Comparison of ENCODE assay signal across 1 cellular context in the genomic region with DNA sequence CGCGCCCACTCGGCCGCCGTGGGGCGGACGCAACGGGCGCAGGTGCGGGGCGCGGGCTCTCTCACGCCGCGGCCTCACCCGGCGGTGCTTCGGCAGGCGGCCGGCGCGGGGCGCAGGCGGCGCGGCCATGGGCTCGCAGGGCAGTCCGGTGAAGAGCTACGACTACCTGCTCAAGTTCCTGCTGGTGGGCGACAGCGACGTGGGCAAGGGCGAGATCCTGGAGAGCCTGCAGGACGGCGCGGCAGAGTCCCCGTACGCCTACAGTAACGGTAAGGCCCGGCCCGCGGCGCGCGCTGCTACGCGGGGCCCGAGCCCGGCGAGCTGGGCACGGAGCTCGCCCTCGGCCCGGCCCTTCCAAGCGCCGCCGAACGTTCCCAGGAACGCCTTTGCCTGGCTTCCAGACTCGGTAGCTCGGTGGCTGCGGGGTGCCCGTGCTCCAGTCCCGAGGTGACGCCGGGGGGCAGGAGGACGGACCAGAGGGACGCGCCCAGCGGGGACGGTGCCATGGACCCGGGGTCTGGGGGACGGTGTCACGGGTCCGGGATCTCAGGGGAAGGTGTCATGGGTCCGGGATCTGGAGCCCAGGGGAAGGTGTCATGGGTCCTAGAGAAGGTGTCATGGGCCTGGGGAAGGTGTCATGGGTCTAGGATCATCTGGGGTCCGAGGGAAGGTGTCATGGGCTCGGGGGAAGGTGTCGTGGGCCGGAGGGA.
TF ChIP-seq lines count a peak whose summit lies in the region.

No MANE protein-coding gene starts in this region.

TF ChIP-seq in K562, 482 proteins besides CTCF, POLR2A, EP300 and RAD21 (continued from another document and continues in another):
- TF ChIP-seq, protein P1, sequence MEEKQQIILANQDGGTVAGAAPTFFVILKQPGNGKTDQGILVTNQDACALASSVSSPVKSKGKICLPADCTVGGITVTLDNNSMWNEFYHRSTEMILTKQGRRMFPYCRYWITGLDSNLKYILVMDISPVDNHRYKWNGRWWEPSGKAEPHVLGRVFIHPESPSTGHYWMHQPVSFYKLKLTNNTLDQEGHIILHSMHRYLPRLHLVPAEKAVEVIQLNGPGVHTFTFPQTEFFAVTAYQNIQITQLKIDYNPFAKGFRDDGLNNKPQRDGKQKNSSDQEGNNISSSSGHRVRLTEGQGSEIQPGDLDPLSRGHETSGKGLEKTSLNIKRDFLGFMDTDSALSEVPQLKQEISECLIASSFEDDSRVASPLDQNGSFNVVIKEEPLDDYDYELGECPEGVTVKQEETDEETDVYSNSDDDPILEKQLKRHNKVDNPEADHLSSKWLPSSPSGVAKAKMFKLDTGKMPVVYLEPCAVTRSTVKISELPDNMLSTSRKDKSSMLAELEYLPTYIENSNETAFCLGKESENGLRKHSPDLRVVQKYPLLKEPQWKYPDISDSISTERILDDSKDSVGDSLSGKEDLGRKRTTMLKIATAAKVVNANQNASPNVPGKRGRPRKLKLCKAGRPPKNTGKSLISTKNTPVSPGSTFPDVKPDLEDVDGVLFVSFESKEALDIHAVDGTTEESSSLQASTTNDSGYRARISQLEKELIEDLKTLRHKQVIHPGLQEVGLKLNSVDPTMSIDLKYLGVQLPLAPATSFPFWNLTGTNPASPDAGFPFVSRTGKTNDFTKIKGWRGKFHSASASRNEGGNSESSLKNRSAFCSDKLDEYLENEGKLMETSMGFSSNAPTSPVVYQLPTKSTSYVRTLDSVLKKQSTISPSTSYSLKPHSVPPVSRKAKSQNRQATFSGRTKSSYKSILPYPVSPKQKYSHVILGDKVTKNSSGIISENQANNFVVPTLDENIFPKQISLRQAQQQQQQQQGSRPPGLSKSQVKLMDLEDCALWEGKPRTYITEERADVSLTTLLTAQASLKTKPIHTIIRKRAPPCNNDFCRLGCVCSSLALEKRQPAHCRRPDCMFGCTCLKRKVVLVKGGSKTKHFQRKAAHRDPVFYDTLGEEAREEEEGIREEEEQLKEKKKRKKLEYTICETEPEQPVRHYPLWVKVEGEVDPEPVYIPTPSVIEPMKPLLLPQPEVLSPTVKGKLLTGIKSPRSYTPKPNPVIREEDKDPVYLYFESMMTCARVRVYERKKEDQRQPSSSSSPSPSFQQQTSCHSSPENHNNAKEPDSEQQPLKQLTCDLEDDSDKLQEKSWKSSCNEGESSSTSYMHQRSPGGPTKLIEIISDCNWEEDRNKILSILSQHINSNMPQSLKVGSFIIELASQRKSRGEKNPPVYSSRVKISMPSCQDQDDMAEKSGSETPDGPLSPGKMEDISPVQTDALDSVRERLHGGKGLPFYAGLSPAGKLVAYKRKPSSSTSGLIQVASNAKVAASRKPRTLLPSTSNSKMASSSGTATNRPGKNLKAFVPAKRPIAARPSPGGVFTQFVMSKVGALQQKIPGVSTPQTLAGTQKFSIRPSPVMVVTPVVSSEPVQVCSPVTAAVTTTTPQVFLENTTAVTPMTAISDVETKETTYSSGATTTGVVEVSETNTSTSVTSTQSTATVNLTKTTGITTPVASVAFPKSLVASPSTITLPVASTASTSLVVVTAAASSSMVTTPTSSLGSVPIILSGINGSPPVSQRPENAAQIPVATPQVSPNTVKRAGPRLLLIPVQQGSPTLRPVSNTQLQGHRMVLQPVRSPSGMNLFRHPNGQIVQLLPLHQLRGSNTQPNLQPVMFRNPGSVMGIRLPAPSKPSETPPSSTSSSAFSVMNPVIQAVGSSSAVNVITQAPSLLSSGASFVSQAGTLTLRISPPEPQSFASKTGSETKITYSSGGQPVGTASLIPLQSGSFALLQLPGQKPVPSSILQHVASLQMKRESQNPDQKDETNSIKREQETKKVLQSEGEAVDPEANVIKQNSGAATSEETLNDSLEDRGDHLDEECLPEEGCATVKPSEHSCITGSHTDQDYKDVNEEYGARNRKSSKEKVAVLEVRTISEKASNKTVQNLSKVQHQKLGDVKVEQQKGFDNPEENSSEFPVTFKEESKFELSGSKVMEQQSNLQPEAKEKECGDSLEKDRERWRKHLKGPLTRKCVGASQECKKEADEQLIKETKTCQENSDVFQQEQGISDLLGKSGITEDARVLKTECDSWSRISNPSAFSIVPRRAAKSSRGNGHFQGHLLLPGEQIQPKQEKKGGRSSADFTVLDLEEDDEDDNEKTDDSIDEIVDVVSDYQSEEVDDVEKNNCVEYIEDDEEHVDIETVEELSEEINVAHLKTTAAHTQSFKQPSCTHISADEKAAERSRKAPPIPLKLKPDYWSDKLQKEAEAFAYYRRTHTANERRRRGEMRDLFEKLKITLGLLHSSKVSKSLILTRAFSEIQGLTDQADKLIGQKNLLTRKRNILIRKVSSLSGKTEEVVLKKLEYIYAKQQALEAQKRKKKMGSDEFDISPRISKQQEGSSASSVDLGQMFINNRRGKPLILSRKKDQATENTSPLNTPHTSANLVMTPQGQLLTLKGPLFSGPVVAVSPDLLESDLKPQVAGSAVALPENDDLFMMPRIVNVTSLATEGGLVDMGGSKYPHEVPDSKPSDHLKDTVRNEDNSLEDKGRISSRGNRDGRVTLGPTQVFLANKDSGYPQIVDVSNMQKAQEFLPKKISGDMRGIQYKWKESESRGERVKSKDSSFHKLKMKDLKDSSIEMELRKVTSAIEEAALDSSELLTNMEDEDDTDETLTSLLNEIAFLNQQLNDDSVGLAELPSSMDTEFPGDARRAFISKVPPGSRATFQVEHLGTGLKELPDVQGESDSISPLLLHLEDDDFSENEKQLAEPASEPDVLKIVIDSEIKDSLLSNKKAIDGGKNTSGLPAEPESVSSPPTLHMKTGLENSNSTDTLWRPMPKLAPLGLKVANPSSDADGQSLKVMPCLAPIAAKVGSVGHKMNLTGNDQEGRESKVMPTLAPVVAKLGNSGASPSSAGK (IDR thresholded peaks at IDR 0.05) = no peak
- TF ChIP-seq ZNF76 (CRISPR knock-in tag; IDR thresholded peaks at IDR 0.05; ENCODE audit: borderline replicate concordance) = no peak
- TF ChIP-seq ZFX (CRISPR knock-in tag; IDR thresholded peaks at IDR 0.05) = peak; percentile 79
- TF ChIP-seq, protein P2, sequence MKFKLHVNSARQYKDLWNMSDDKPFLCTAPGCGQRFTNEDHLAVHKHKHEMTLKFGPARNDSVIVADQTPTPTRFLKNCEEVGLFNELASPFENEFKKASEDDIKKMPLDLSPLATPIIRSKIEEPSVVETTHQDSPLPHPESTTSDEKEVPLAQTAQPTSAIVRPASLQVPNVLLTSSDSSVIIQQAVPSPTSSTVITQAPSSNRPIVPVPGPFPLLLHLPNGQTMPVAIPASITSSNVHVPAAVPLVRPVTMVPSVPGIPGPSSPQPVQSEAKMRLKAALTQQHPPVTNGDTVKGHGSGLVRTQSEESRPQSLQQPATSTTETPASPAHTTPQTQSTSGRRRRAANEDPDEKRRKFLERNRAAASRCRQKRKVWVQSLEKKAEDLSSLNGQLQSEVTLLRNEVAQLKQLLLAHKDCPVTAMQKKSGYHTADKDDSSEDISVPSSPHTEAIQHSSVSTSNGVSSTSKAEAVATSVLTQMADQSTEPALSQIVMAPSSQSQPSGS (CRISPR knock-in tag; IDR thresholded peaks at IDR 0.05) = no peak
- no peak for TF ChIP-seq THRAP3 (IDR thresholded peaks at IDR 0.05; ENCODE audit: borderline replicate concordance)
- TF ChIP-seq ZNF23 (CRISPR knock-in tag; IDR thresholded peaks at IDR 0.05) = no peak
- TF ChIP-seq ZKSCAN3 (CRISPR knock-in tag; IDR thresholded peaks at IDR 0.05) = no peak
- TF ChIP-seq MECOM (CRISPR knock-in tag; IDR thresholded peaks at IDR 0.05) = no peak
- TF ChIP-seq ZNF174 (CRISPR knock-in tag; IDR thresholded peaks at IDR 0.05) = no peak
- TF ChIP-seq, protein P3, sequence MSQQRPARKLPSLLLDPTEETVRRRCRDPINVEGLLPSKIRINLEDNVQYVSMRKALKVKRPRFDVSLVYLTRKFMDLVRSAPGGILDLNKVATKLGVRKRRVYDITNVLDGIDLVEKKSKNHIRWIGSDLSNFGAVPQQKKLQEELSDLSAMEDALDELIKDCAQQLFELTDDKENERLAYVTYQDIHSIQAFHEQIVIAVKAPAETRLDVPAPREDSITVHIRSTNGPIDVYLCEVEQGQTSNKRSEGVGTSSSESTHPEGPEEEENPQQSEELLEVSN (IDR thresholded peaks at IDR 0.05; ENCODE audit: borderline replicate concordance in 1 of 2, extremely low read depth in 1 of 2, insufficient read depth in 1 of 2, insufficient read length in 1 of 2, low read depth in 1 of 2, low read length in 1 of 2, poor library complexity in 1 of 2, severe bottlenecking in 1 of 2) = peak in 1 of 2 experiments; percentile 24
- no peak for TF ChIP-seq ZNF668 (CRISPR knock-in tag; IDR thresholded peaks at IDR 0.05)
- TF ChIP-seq E2F5 (CRISPR knock-in tag; IDR thresholded peaks at IDR 0.05) = peak; percentile 81; the same call in 1 of the 2 replicates
- no peak for TF ChIP-seq SRF (CRISPR knock-in tag; IDR thresholded peaks at IDR 0.05)
- TF ChIP-seq PHF21A (IDR thresholded peaks at IDR 0.05; ENCODE audit: borderline replicate concordance, low read depth) = no peak
- no peak for TF ChIP-seq HSF4 (CRISPR knock-in tag; IDR thresholded peaks at IDR 0.05; ENCODE audit: borderline replicate concordance)
- no peak for TF ChIP-seq ZEB2 (IDR thresholded peaks at IDR 0.05)
- no peak for TF ChIP-seq HMG20A (CRISPR knock-in tag; conservative IDR thresholded peaks at IDR 0.05)
- peak; percentile 37 for TF ChIP-seq L3MBTL2 (IDR thresholded peaks at IDR 0.05)
- TF ChIP-seq NCOA6 (IDR thresholded peaks at IDR 0.05) = no peak
- TF ChIP-seq THRB (CRISPR knock-in tag; conservative IDR thresholded peaks at IDR 0.05) = no peak
- TF ChIP-seq PTRF (tag; IDR thresholded peaks at IDR 0.05) = no peak
- TF ChIP-seq, protein P4, sequence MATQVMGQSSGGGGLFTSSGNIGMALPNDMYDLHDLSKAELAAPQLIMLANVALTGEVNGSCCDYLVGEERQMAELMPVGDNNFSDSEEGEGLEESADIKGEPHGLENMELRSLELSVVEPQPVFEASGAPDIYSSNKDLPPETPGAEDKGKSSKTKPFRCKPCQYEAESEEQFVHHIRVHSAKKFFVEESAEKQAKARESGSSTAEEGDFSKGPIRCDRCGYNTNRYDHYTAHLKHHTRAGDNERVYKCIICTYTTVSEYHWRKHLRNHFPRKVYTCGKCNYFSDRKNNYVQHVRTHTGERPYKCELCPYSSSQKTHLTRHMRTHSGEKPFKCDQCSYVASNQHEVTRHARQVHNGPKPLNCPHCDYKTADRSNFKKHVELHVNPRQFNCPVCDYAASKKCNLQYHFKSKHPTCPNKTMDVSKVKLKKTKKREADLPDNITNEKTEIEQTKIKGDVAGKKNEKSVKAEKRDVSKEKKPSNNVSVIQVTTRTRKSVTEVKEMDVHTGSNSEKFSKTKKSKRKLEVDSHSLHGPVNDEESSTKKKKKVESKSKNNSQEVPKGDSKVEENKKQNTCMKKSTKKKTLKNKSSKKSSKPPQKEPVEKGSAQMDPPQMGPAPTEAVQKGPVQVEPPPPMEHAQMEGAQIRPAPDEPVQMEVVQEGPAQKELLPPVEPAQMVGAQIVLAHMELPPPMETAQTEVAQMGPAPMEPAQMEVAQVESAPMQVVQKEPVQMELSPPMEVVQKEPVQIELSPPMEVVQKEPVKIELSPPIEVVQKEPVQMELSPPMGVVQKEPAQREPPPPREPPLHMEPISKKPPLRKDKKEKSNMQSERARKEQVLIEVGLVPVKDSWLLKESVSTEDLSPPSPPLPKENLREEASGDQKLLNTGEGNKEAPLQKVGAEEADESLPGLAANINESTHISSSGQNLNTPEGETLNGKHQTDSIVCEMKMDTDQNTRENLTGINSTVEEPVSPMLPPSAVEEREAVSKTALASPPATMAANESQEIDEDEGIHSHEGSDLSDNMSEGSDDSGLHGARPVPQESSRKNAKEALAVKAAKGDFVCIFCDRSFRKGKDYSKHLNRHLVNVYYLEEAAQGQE (CRISPR knock-in tag; IDR thresholded peaks at IDR 0.05; ENCODE audit: low read depth) = peak; percentile 72
- peak; percentile 73 for TF ChIP-seq NR2C2 (CRISPR knock-in tag; IDR thresholded peaks at IDR 0.05)
- TF ChIP-seq NR2C2 (tag; IDR thresholded peaks at IDR 0.05) = no peak
- TF ChIP-seq DNMT1 (IDR thresholded peaks at IDR 0.05) = no peak
- TF ChIP-seq NFE2 (IDR thresholded peaks at IDR 0.05; ENCODE audit: low read depth) = no peak
- TF ChIP-seq BMI1 (IDR thresholded peaks at IDR 0.05; ENCODE audit: low read length) = no peak
- no peak for TF ChIP-seq ZNF253 (CRISPR knock-in tag; conservative IDR thresholded peaks at IDR 0.05)
- no peak for TF ChIP-seq EP400 (IDR thresholded peaks at IDR 0.05)
- TF ChIP-seq CHD2 (IDR thresholded peaks at IDR 0.05; ENCODE audit: low read depth, low read length) = no peak
- TF ChIP-seq TCF3 (CRISPR knock-in tag; IDR thresholded peaks at IDR 0.05) = no peak
- TF ChIP-seq CXXC5 (CRISPR knock-in tag; IDR thresholded peaks at IDR 0.05) = no peak; the same call in none of the 2 replicates
- TF ChIP-seq ZNF586 (CRISPR knock-in tag; conservative IDR thresholded peaks at IDR 0.05) = no peak
- no peak for TF ChIP-seq CBX8 (IDR thresholded peaks at IDR 0.05; ENCODE audit: borderline replicate concordance, extremely low read depth, low read depth, low read length, poor library complexity, severe bottlenecking)
- TF ChIP-seq SIX5 (IDR thresholded peaks at IDR 0.05; ENCODE audit: borderline replicate concordance in 1 of 2, insufficient read depth in 1 of 2, low read depth in 1 of 2, low read length in 2 of 2) = no peak
- no peak for TF ChIP-seq MBD1 (CRISPR knock-in tag; IDR thresholded peaks at IDR 0.05)
- peak in 1 of 2 experiments; percentile 37; a peak in 1 of 4 replicates for TF ChIP-seq TEAD1 (CRISPR knock-in tag; IDR thresholded peaks at IDR 0.05)
- TF ChIP-seq ZNF121 (CRISPR knock-in tag; conservative IDR thresholded peaks at IDR 0.05) = no peak
- no peak for TF ChIP-seq ZNF324 (CRISPR knock-in tag; IDR thresholded peaks at IDR 0.05)
- peak; percentile 79; the same call in 1 of the 2 replicates for TF ChIP-seq ERF (CRISPR knock-in tag; IDR thresholded peaks at IDR 0.05)
